ENCODE assay signal across 6 cellular contexts in the genomic region with DNA sequence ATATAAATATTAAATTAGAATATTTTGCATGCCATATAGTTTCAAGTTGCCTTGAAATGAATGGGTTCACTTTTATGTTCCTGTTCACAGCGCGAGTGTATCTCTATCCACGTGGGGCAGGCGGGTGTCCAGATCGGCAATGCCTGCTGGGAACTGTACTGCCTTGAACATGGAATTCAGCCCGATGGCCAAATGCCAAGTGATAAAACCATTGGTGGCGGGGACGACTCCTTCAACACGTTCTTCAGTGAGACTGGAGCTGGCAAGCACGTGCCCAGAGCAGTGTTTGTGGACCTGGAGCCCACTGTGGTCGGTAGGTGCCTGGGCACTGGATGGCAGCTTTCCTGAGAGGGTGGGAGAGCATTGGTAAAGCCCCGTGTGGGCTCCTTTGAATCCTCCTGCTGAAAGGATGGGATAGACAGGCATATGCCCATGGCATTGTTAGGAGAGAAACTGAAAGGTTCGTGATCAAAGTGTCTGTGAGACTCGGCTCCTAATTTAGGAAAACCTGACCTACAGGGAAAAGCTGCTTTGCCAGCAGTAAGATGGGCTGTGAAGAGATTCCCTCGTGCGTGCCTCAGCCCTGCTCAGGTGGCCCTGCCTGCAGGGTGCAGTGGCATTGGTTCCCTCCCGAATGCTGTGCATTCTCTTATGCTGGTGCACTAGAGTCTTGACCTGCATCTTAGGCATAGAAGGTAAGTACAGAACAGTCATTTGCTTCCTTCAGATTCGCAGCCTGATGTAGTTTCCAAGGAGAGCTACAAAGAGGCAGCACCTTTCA. TPM values are rescaled to one million over a fixed set of nuclear protein-coding genes. Genes with fewer than 3 reads are reported as not detected.
"Had no signal": no experiment of that assay in that cellular context is flagged by ENCODE, and none has a peak within 500 bp of the region (broad histone marks: within the 10 kb centered on the region; RNA-seq: fewer than 3 reads in every experiment).

No MANE protein-coding gene starts in this region.

RNA-seq across cellular contexts. Expression of gene TUBA3D, which starts 2.3 kb away (rescaled TPM):
- total RNA-seq: activated CD4-positive, alpha-beta T cell treated with anti-CD3 and anti-CD28 coated beads for 36 hours; activated CD4-positive, alpha-beta T cell treated with anti-CD3 and anti-CD28 coated beads, Interleukin-2, amount 10 ng/mL, durations not matched to agents 7 days and 5 days; activated CD8-positive, alpha-beta memory T cell treated with anti-CD3 and anti-CD28 coated beads, Interleukin-2, amount 10 ng/mL, durations not matched to agents 7 days and 5 days; M059J; SJSA1 had no signal
- polyA plus RNA-seq: SK-N-SH had no signal
